10 cellular contexts compared by ENCODE assay signal in genomic region chr14:102922490-102923200, GRCh38. TPM values are rescaled to one million over a fixed set of nuclear protein-coding genes. Genes with fewer than 3 reads are reported as not detected.
DNase-seq lines count a peak whose midpoint lies in the region; ATAC-seq, FAIRE-seq and TF ChIP-seq lines count a peak whose summit lies in the region.
"Had no signal": no experiment of that assay in that cellular context is flagged by ENCODE, and none has a peak within 500 bp of the region (broad histone marks: within the 10 kb centered on the region; RNA-seq: fewer than 3 reads in every experiment).

TSS of gene AMN (plus strand) at chr14:102922663. CDS start at chr14:102922689, 26 bp downstream.

- peaks cover 8% of the 10 kb centered on the region for H3K4me1 ChIP-seq in body of pancreas
- peaks cover 27% of the 10 kb centered on the region for H3K4me1 ChIP-seq in HepG2 (ENCODE audit: insufficient read depth, low read length)
- no peaks in the 10 kb centered on the region for H3K4me1 ChIP-seq in aorta (ENCODE audit: control insufficient read depth in 1 of 2, insufficient read depth in 2 of 2, low read length in 2 of 2)
- H3K4me1 ChIP-seq: uterus had no signal

- TF ChIP-seq RAD21 in HepG2 (CRISPR knock-in tag; IDR thresholded peaks at IDR 0.05) = peak; percentile 39; the same call in 1 of the 2 replicates

- in situ Hi-C loops in HepG2 (cut with HindIII; ENCODE audit: extremely low pct_ligation_motif_present, low pct_unique_long_range_greater_than_20kb) = no loop called here

- WGBS in body of pancreas, 2 donors = 4 to 23% methylated on average over 12 to 55 of the region's 56 CpGs
- 0% methylated on average over 6 of the region's 56 CpGs for WGBS in HepG2 (ENCODE audit: low lambda C conversion rate)
- 7% methylated on average over 44 to 56 of the region's 56 CpGs for WGBS in aorta, 2 donors

- intact Hi-C loops in left cardiac atrium (cut with DNase I) (no loop called here), cardiac septum (cut with DNase I) (no loop called here), body of pancreas (cut with DNase I) (loop anchor here (10.0 kb wide), 1 partner anchor 228 kb away; no protein-coding TSS in a partner anchor), HepG2 (cut with micrococcal nuclease; ENCODE audit: unreplicated experiment) (loop anchor here (5.0 kb wide), 1 partner anchor 230 kb away; no protein-coding TSS in a partner anchor), aorta (cut with DNase I) (loop anchor here in 1 of 2 donors (10.0 kb wide), 1 partner anchor 398 kb away; no protein-coding TSS in a partner anchor)

- H3K4me3 ChIP-seq in body of pancreas = no peak within 1 kb of the TSS
- H3K4me3 ChIP-seq in HepG2 (replicated peaks in 1 of 3; ENCODE audit: insufficient read depth in 1 of 3, low read depth in 2 of 3, low read length in 3 of 3) = peak within 1 kb of the TSS; percentile 90 to 94 (median 92)
- no peak within 1 kb of the TSS for H3K4me3 ChIP-seq in aorta (ENCODE audit: low read length in 2 of 2)
- H3K4me3 ChIP-seq: uterus had no signal

- no peak within 1 kb of the TSS for H3K27ac ChIP-seq in body of pancreas
- H3K27ac ChIP-seq in HepG2 (ENCODE audit: extremely low read length, insufficient read depth, low read length) = peak within 1 kb of the TSS; percentile 74
- H3K27ac ChIP-seq in aorta (ENCODE audit: low read depth in 1 of 2, low read length in 2 of 2) = no peak within 1 kb of the TSS
- H3K27ac ChIP-seq: uterus had no signal

- no peaks in the 10 kb centered on the region for H3K79me2 ChIP-seq in HepG2 (ENCODE audit: insufficient read depth, low read length)

- DNase-seq in left cardiac atrium (no peak), cardiac septum (ENCODE audit: low spot score) (no peak), body of pancreas (no peak), HepG2 (ENCODE audit: low spot score) (peak; percentile 64), aorta (peak in 1 of 2 donors; percentile 42), Kasumi-1 (lab: John Stamatoyannopoulos, UW) (no peak)
- DNase-seq: uterus had no signal

- ATAC-seq in left cardiac atrium (peak; percentile 7 to 23), body of pancreas (peak; percentile 29), HepG2 (peak; percentile 82), aorta (ENCODE audit: low FRiP score) (peak; percentile 33), HG02840 (IDR thresholded peaks at IDR 0.05; ENCODE audit: low FRiP score, unreplicated experiment) (no peak), GM19463 (IDR thresholded peaks at IDR 0.05; ENCODE audit: unreplicated experiment) (no peak)

- POLR2A ChIA-PET in HepG2 (lab: Yijun Ruan, JAX) = interaction anchor here (1.0 to 1.2 kb wide), 3 partner anchors 11 to 398 kb away, joined by 3 read pairs; no protein-coding TSS in a partner anchor

- FAIRE-seq in HepG2 (lab: Jason Lieb, UNC) = peak; percentile 76
- FAIRE-seq: G401.6 had no signal

- TF ChIP-seq EP300 in HepG2 (IDR thresholded peaks at IDR 0.05; ENCODE audit: low read depth in 2 of 2, low read length in 2 of 2) (peak in 1 of 2 experiments; percentile 53; a peak in 1 of 4 replicates), HepG2 (CRISPR knock-in tag; IDR thresholded peaks at IDR 0.05; ENCODE audit: borderline replicate concordance) (no peak)

- H3K27me3 ChIP-seq in body of pancreas (peaks cover 0 to 13% of the 10 kb centered on the region in 2 donors), HepG2 (ENCODE audit: control insufficient read depth in 1 of 2, insufficient read depth in 2 of 2, low read length in 2 of 2) (no peaks in the 10 kb centered on the region), aorta (ENCODE audit: control insufficient read depth in 1 of 2, insufficient read depth in 2 of 2, low read length in 1 of 2) (no peaks in the 10 kb centered on the region)

- BruUV-seq in HepG2 (replicated peaks; lab: Mats Ljungman, UMichigan) = TSS peak; percentile 86

- peak within 1 kb of the TSS; percentile 81 for H3K9ac ChIP-seq in HepG2 (ENCODE audit: insufficient read depth, low read depth, low read length)

- no peaks in the 10 kb centered on the region for H3K36me3 ChIP-seq in body of pancreas (replicated peaks in 1 of 2; ENCODE audit: insufficient read depth in 1 of 2, low read depth in 2 of 2)
- H3K36me3 ChIP-seq in HepG2 (replicated peaks in 1 of 2; ENCODE audit: control insufficient read depth in 1 of 2, insufficient read depth in 2 of 2, low read length in 2 of 2) = no peaks in the 10 kb centered on the region
- H3K36me3 ChIP-seq in aorta (ENCODE audit: control insufficient read depth in 1 of 2, insufficient read depth in 2 of 2, low read length in 1 of 2) = no peaks in the 10 kb centered on the region
- H3K36me3 ChIP-seq: uterus had no signal

- H3K4me2 ChIP-seq in HepG2 (ENCODE audit: low read depth, low read length) = peak within 1 kb of the TSS; percentile 89

- peak within 1 kb of the TSS; percentile 7 for H2AFZ ChIP-seq in HepG2 (ENCODE audit: low read length)

- no peak for TF ChIP-seq CTCF in body of pancreas (IDR thresholded peaks at IDR 0.05)
- peak; percentile 38 for TF ChIP-seq CTCF in HepG2 (CRISPR knock-in tag; IDR thresholded peaks at IDR 0.05)

- H3K9me3 ChIP-seq in body of pancreas (no peaks in the 10 kb centered on the region), HepG2 (ENCODE audit: low read length) (0 out of 2 replicates have a peak, but pooled peaks cover 5% of the 10 kb centered on the region), aorta (ENCODE audit: control insufficient read depth, low read length) (no peaks in the 10 kb centered on the region)
- H3K9me3 ChIP-seq: uterus had no signal

- CTCF ChIA-PET in HepG2 (lab: Yijun Ruan, JAX; ENCODE audit: low intra/inter-chr PET ratio, low total read pairs) = no interaction called here

- TF ChIP-seq POLR2A in body of pancreas (IDR thresholded peaks at IDR 0.05) (no peak), HepG2 (IDR thresholded peaks at IDR 0.05; ENCODE audit: insufficient read depth in 1 of 2, low read depth in 2 of 2, low read length in 2 of 2) (peak; percentile 86 to 96)

- H4K20me1 ChIP-seq in HepG2 (ENCODE audit: insufficient read depth, low read length) = no peaks in the 10 kb centered on the region

TF ChIP-seq in HepG2, 621 proteins besides CTCF, POLR2A, EP300 and RAD21 (continues in another document):
- TF ChIP-seq HNF1B (CRISPR knock-in tag; IDR thresholded peaks at IDR 0.05) (peak; percentile 98), ZSCAN20 (CRISPR knock-in tag; IDR thresholded peaks at IDR 0.05; ENCODE audit: borderline replicate concordance) (no peak; the same call in 1 of the 2 replicates), HOXA9 (CRISPR knock-in tag; IDR thresholded peaks at IDR 0.05; ENCODE audit: borderline replicate concordance) (0 out of 2 replicates have a peak, but pooled peaks have one; percentile 52), BRF2 (CRISPR knock-in tag; IDR thresholded peaks at IDR 0.05) (no peak), ZNF775 (CRISPR knock-in tag; IDR thresholded peaks at IDR 0.05; ENCODE audit: borderline replicate concordance) (no peak), XRCC5 (optimal IDR thresholded peaks at IDR 0.05; ENCODE audit: low read length) (no peak)

RNA-seq across cellular contexts. Expression of gene AMN, which starts in this region (rescaled TPM):
- 1 to 10 TPM in 1 of 2 donors, under 1 TPM in 1; 0.68 to 1.6 TPM for total RNA-seq in left cardiac atrium
- total RNA-seq in cardiac septum = not detected
- total RNA-seq in body of pancreas = 1 to 10 TPM in 1 of 2 donors, not detected in 1; 6.0 TPM
- 8.2 and 33.1 TPM in 2 replicates for total RNA-seq in HepG2 (2016; rRNA removed; fragmentation: Illumina TruSeq; extraction: Trizol)
- total RNA-seq in HepG2 (2016; cell fraction: cytosol; rRNA removed; fragmentation: Illumina TruSeq; extraction: Trizol; ENCODE audit: low read depth) = 5.2 and 6.0 TPM in 2 replicates
- 9.3 and 30.8 TPM in 2 replicates for total RNA-seq in HepG2 (2016; cell fraction: insoluble cytoplasmic fraction; rRNA removed; fragmentation: Illumina TruSeq; extraction: Trizol)
- 7.8 and 9.0 TPM in 2 replicates for total RNA-seq in HepG2 (2016; cell fraction: membrane; rRNA removed; fragmentation: Illumina TruSeq; extraction: Trizol)
- 29.3 and 33.8 TPM in 2 replicates for total RNA-seq in HepG2 (2016; cell fraction: nucleus; rRNA removed; fragmentation: Illumina TruSeq; extraction: Trizol)
- 9.8 and 18.9 TPM in 2 replicates for polyA plus RNA-seq in HepG2 (2011; rRNA removed)
- 13.3 and 22.3 TPM in 2 replicates for polyA plus RNA-seq in HepG2 (2011; cell fraction: cytosol; rRNA removed)
- polyA plus RNA-seq in HepG2 (2011; cell fraction: nucleus; rRNA removed) = 158 and 165 TPM in 2 replicates
- polyA plus RNA-seq in HepG2 (2012) = 15.1 and 18.5 TPM in 2 replicates
- 3.8 and 4.1 TPM in 2 replicates for polyA plus RNA-seq in HepG2 (2016; cell fraction: cytosol; fragmentation: Illumina TruSeq; extraction: Trizol; ENCODE audit: low read depth)
- 9.2 and 10.3 TPM in 2 replicates for polyA plus RNA-seq in HepG2 (2016; cell fraction: insoluble cytoplasmic fraction; fragmentation: Illumina TruSeq; extraction: Trizol; ENCODE audit: low read depth)
- polyA plus RNA-seq in HepG2 (2016; cell fraction: membrane; fragmentation: Illumina TruSeq; extraction: Trizol; ENCODE audit: low read depth) = 5.6 and 6.3 TPM in 2 replicates
- 62.6 and 64.7 TPM in 2 replicates for polyA plus RNA-seq in HepG2 (2016; cell fraction: nucleus; fragmentation: Illumina TruSeq; extraction: Trizol; ENCODE audit: insufficient read depth, low read depth)
- 0.14 and 21.4 TPM in 2 replicates for polyA minus RNA-seq in HepG2 (2011; rRNA and poly(A)+ RNA removed; ENCODE audit: low replicate concordance)
- 12.3 and 17.0 TPM in 2 replicates for polyA minus RNA-seq in HepG2 (2011; cell fraction: cytosol; rRNA and poly(A)+ RNA removed)
- 14.8 and 15.0 TPM in 2 replicates for polyA minus RNA-seq in HepG2 (2011; cell fraction: nucleus; rRNA and poly(A)+ RNA removed)
- total RNA-seq in aorta = under 1 TPM; 0.16 to 0.48 TPM
- polyA plus RNA-seq in aorta = 1 to 10 TPM in 1 of 2 donors, under 1 TPM in 1; 0.20 to 8.8 TPM

Comparison
In these comparisons a context has a peak if more than half of its experiments do, and no peak if none do; other contexts are left out.
1. ATAC-seq: peak in left cardiac atrium (2 of 2), body of pancreas (single experiment), HepG2 (single experiment) and aorta (single experiment); none in HG02840 (single experiment) and GM19463 (single experiment).
2. H3K4me3 ChIP-seq: peak in HepG2 (3 of 3); none in body of pancreas (0 of 2) and aorta (0 of 2).
3. POLR2A ChIP-seq: peak in HepG2 (2 of 2); none in body of pancreas (0 of 3).
4. intact Hi-C loops: an anchor here in body of pancreas (10.0 kb wide) and HepG2 (5.0 kb wide); none called in left cardiac atrium and cardiac septum.